ENCODE assay signal across 30 cellular contexts in the genomic region with DNA sequence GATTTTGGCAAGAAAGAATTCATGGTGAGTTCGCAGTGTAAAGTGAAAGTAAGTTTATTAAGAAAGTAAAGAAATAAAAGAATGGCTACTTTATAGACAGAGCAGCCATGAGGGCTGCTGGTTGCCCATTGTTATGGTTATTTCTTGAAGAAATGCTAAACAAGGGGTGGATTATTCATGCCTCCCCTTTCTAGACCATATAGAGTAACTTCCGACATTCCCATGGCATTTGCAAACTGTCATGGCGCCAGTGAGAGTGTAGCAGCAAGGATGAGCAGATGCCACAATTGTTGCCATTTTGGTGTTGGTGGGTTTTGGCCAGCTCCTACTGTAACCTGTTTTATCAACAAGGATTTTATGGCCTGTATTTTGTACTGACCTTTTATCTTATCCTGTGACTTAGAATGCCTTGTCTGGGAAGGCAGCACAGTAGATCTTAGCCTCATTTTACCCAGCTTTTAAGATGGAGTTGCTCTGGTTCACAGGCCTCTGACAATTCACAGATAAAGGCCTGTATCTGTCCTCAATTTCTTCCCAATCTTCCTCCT.
A peak's percentile ranks its signal among the peaks of the same experiment; 100 is the strongest.
DNase-seq lines count a peak whose midpoint lies in the region; ATAC-seq, FAIRE-seq and TF ChIP-seq lines count a peak whose summit lies in the region.
"Had no signal": no experiment of that assay in that cellular context is flagged by ENCODE, and none has a peak within 500 bp of the region (broad histone marks: within the 10 kb centered on the region; RNA-seq: fewer than 3 reads in every experiment).

No MANE protein-coding gene starts in this region.

- H3K9me3 ChIP-seq in left ventricle myocardium inferior (replicated peaks) = no peaks in the 10 kb centered on the region
- H3K9me3 ChIP-seq in CD8-positive, alpha-beta memory T cell (ENCODE audit: low read length) = no peaks in the 10 kb centered on the region
- H3K9me3 ChIP-seq: sigmoid colon, thyroid gland had no signal

- H3K36me3 ChIP-seq in left ventricle myocardium inferior = no peaks in the 10 kb centered on the region
- no peaks in the 10 kb centered on the region for H3K36me3 ChIP-seq in CD8-positive, alpha-beta memory T cell (ENCODE audit: insufficient read depth, low read length)
- H3K36me3 ChIP-seq: sigmoid colon, thyroid gland had no signal

- CTCF ChIA-PET in CD8-positive, alpha-beta memory T cell (lab: Charles Lee) = no interaction called here

- H3K4me1 Mint-ChIP-seq in brain = peaks cover 61% of the 10 kb centered on the region
- no peaks in the 10 kb centered on the region for H3K4me1 Mint-ChIP-seq in CD8-positive, alpha-beta memory T cell
- H3K4me1 Mint-ChIP-seq: natural killer cell had no signal

- H3K27me3 Mint-ChIP-seq in brain = peaks cover 3% of the 10 kb centered on the region
- no peaks in the 10 kb centered on the region for H3K27me3 Mint-ChIP-seq in CD8-positive, alpha-beta memory T cell
- H3K27me3 Mint-ChIP-seq: stimulated activated naive CD8-positive, alpha-beta T cell treated with anti-CD3 and anti-CD28 coated beads, Interleukin-15, Interleukin-2, amounts not matched to agents 100 ng/mL and 50 ng/mL, for 24 hours had no signal

- ATAC-seq in esophagus mucosa = no peak
- ATAC-seq in HG03025 (IDR thresholded peaks at IDR 0.05; ENCODE audit: low FRiP score, unreplicated experiment) = no peak
- ATAC-seq: activated T-cell treated with anti-CD3 and anti-CD28 coated beads, Interleukin-2, amount 50 U/mL, for 4 hours; natural killer cell; SK-N-SH treated with all-trans-retinoic acid at 6 μM for 48 hours had no signal

- H3K9me3 Mint-ChIP-seq in brain = peaks cover 0 to 6% (median 0%) of the 10 kb centered on the region in 5 experiments
- peaks cover 0 to 3% (median 0%) of the 10 kb centered on the region in 5 donors for H3K9me3 Mint-ChIP-seq in CD8-positive, alpha-beta memory T cell
- H3K9me3 Mint-ChIP-seq: mesothelial cell of epicardium had no signal

- DNase-seq in left ventricle myocardium inferior (no peak), cardiac septum (ENCODE audit: low spot score) (no peak), iPS-NIHi11 (ENCODE audit: low spot score) (peak; percentile 10), frontal cortex (ENCODE audit: low spot score in 2 of 2) (no peak)
- no peak for DNase-seq in CD8-positive, alpha-beta memory T cell
- DNase-seq: activated CD4-positive, alpha-beta T cell treated with anti-CD3 and anti-CD28 coated beads for 4 hours; activated T-cell treated with anti-CD3 and anti-CD28 coated beads, Interleukin-2, amount 50 U/mL, for 4 hours; CD4-positive, alpha-beta memory T cell; cortex of kidney; DMS 273 treated with DMSO at 0.1 percent for 48 hours; glutamatergic neuron; HFFc6; KG1; natural killer cell; NCI-H2171 treated with DMSO at 0.1 percent for 48 hours; NCI-H526; posterior cingulate gyrus; sigmoid colon; stimulated activated CD4-positive, alpha-beta T cell treated with anti-CD3 and anti-CD28 coated beads, Interleukin-15, amount 100 ng/mL, for 24 hours; T-helper 2 cell; thyroid gland had no signal

- no peaks in the 10 kb centered on the region for H3K27me3 ChIP-seq in left ventricle myocardium inferior (ENCODE audit: low read depth)
- H3K27me3 ChIP-seq in CD8-positive, alpha-beta memory T cell (ENCODE audit: insufficient read depth, low read length, poor library complexity, severe bottlenecking) = no peaks in the 10 kb centered on the region
- H3K27me3 ChIP-seq: sigmoid colon, thyroid gland had no signal

- peak overlapping the region in 3 of 5 experiments; percentile 19 to 42 (median 20) for H3K27ac Mint-ChIP-seq in brain
- no peak overlapping the region for H3K27ac Mint-ChIP-seq in CD8-positive, alpha-beta memory T cell
- H3K27ac Mint-ChIP-seq: CD4-positive, alpha-beta memory T cell; HFFc6; natural killer cell; stimulated activated naive CD8-positive, alpha-beta T cell treated with anti-CD3 and anti-CD28 coated beads, Interleukin-15, Interleukin-2, amounts not matched to agents 100 ng/mL and 50 ng/mL, for 24 hours had no signal

- peak overlapping the region; percentile 15 for H3K4me3 ChIP-seq in left ventricle myocardium inferior
- no peak overlapping the region for H3K4me3 ChIP-seq in CD8-positive, alpha-beta memory T cell (ENCODE audit: low read length)
- H3K4me3 ChIP-seq: sigmoid colon, thyroid gland had no signal

- H3K4me1 ChIP-seq in left ventricle myocardium inferior = no peaks in the 10 kb centered on the region
- H3K4me1 ChIP-seq in CD8-positive, alpha-beta memory T cell (ENCODE audit: insufficient read depth, low read length) = no peaks in the 10 kb centered on the region
- H3K4me1 ChIP-seq: sigmoid colon, thyroid gland had no signal

- peaks cover 12% of the 10 kb centered on the region for H3K36me3 Mint-ChIP-seq in brain
- H3K36me3 Mint-ChIP-seq in CD8-positive, alpha-beta memory T cell = no peaks in the 10 kb centered on the region
- H3K36me3 Mint-ChIP-seq: CD4-positive, alpha-beta memory T cell; mesothelial cell of epicardium; natural killer cell had no signal

- TF ChIP-seq CTCF in left ventricle myocardium inferior (IDR thresholded peaks at IDR 0.05; ENCODE audit: borderline replicate concordance) (no peak), brain (conservative IDR thresholded peaks at IDR 0.05) (no peak)

- peak overlapping the region in 2 of 5 experiments; percentile 11 to 26 for H3K4me3 Mint-ChIP-seq in brain
- H3K4me3 Mint-ChIP-seq in CD8-positive, alpha-beta memory T cell = no peak overlapping the region
- H3K4me3 Mint-ChIP-seq: activated T-cell treated with anti-CD3 and anti-CD28 coated beads, Interleukin-2, amount 50 U/mL, for 4 hours; HFFc6; mesothelial cell of epicardium; natural killer cell; stimulated activated naive CD8-positive, alpha-beta T cell treated with anti-CD3 and anti-CD28 coated beads, Interleukin-15, Interleukin-2, amounts not matched to agents 100 ng/mL and 50 ng/mL, for 24 hours had no signal

- intact Hi-C loops in left ventricle myocardium inferior (cut with micrococcal nuclease) (no loop called here), cardiac septum (cut with DNase I) (no loop called here)

- FAIRE-seq in frontal cortex (lab: Jason Lieb, UNC) = no peak
- FAIRE-seq: bronchial epithelial cell, GM19239 had no signal

- H3K27ac ChIP-seq in left ventricle myocardium inferior (replicated peaks) = no peak overlapping the region
- H3K27ac ChIP-seq in CD8-positive, alpha-beta memory T cell (ENCODE audit: low read depth, low read length) = no peak overlapping the region
- H3K27ac ChIP-seq: 22Rv1, sigmoid colon, thyroid gland had no signal

- POLR2A ChIA-PET in CD8-positive, alpha-beta memory T cell (lab: Charles Lee) = no interaction called here

Comparison
In these comparisons a context has a peak if more than half of its experiments do, and no peak if none do; other contexts are left out.
1. H3K27ac Mint-ChIP-seq: peak in brain (3 of 5); none in CD8-positive, alpha-beta memory T cell (0 of 8).